In genomic region chr10:132044803-132045202, GRCh38 we compare ENCODE assay signal across 25 cellular contexts. TPM values are rescaled to one million over a fixed set of nuclear protein-coding genes. Genes with fewer than 3 reads are reported as not detected.
"Had no signal": no experiment of that assay in that cellular context is flagged by ENCODE, and none has a peak within 500 bp of the region (broad histone marks: within the 10 kb centered on the region; RNA-seq: fewer than 3 reads in every experiment).

No MANE protein-coding gene starts in this region.

- H3K9me3 ChIP-seq: breast epithelium, esophagus squamous epithelium, gastroesophageal sphincter, left ventricle myocardium inferior, neutrophil, sigmoid colon, stomach, testis had no signal

- ATAC-seq: activated CD4-positive, CD25-positive, alpha-beta regulatory T cell treated with anti-CD3 and anti-CD28 coated beads, Interleukin-2, amount 50 U/mL, for 24 hours; activated T-cell treated with anti-CD3 and anti-CD28 coated beads, Interleukin-2, amount 50 U/mL, for 72 hours; gastroesophageal sphincter; natural killer cell; stimulated activated memory B cell treated with anti-CD40 and anti-IgM and Interleukin-4, amounts not matched to agents 10 μg/mL and 1 μg/mL and 100 μg/mL, for 72 hours had no signal

- H3K27me3 ChIP-seq: testis had no signal

- DNase-seq: activated CD4-positive, alpha-beta memory T cell treated with anti-CD3 and anti-CD28 coated beads, Interleukin-2, amount 10 ng/mL, durations not matched to agents 7 days and 5 days; activated CD4-positive, alpha-beta T cell treated with anti-CD3 and anti-CD28 coated beads, Interleukin-2, amount 10 ng/mL, durations not matched to agents 24 days and 14 days; activated effector memory CD4-positive, alpha-beta T cell treated with Interleukin-2 at 50 U/mL for 16 hours; activated naive CD4-positive, alpha-beta T cell treated with anti-CD3 and anti-CD28 coated beads for 36 hours; activated naive CD8-positive, alpha-beta T cell treated with anti-CD3 and anti-CD28 coated beads, Interleukin-2, amount 10 ng/mL, durations not matched to agents 7 days and 5 days; activated T-cell treated with anti-CD3 and anti-CD28 coated beads, Interleukin-2, amount 50 U/mL, for 72 hours; amniotic stem cell; cerebellar nuclear complex; esophagus squamous epithelium; kidney glomerular epithelial cell; left ventricle myocardium inferior; natural killer cell; sigmoid colon; stimulated activated CD4-positive, alpha-beta T cell treated with anti-CD3 and anti-CD28 coated beads, Interleukin-15, amount 100 ng/mL, for 24 hours; stomach; testis had no signal

- H3K4me1 ChIP-seq: breast epithelium, esophagus squamous epithelium, gastroesophageal sphincter, left ventricle myocardium inferior, parathyroid adenoma, sigmoid colon, stomach had no signal

- H3K4me3 ChIP-seq: breast epithelium, coronary artery, esophagus squamous epithelium, gastroesophageal sphincter, left ventricle myocardium inferior, sigmoid colon, smooth muscle cell, stomach, testis had no signal

- H3K27ac ChIP-seq: breast epithelium, coronary artery, esophagus squamous epithelium, gastroesophageal sphincter, left ventricle myocardium inferior, neutrophil, parathyroid adenoma, sigmoid colon, stomach, testis, VCaP had no signal

- H3K36me3 ChIP-seq: breast epithelium, esophagus squamous epithelium, gastroesophageal sphincter, left ventricle myocardium inferior, neutrophil, sigmoid colon, stomach had no signal

RNA-seq across cellular contexts. Expression of gene JAKMIP3, which starts 20.9 kb away (rescaled TPM):
- total RNA-seq: smooth muscle cell had no signal
